Comparison of ENCODE assay signal across 8 cellular contexts in the genomic region with DNA sequence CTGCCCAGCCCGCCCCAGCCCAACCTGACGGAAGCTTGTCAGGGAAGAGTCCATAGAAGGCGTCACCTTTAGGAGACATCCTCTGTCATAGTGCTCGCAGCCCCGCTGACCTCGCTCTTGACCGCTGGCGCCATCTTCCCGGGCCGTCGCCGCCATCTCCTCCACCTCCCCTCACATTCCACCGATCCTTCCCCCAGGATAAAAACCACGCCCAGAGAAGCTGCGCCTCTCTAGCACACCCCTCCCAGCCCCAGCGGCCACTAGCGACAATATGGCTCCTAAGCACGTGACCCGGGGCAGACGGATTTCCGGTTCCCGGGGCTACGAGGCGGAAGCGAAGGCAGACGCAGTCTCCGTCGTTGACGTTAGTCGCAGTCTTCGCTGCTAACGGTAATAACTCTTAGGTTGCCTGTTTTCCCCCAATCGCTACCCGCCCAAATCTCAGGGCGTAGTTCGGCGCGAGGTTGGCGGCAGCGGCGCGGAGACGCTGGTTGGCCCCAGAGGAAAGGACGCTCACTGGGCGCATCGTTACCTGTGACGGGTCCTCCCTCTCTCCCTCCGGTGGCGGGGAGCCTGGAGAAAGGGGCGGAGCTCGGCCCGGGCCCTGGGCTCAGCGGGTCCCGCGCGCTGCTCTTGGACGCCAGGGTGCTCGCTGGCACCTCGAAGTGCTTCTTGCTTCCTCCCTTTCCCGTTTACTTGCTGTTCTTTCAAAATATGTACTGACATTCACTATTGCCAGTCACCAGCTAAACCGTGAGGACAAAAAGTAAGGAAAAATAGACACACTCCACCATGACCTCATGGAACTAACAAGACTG. TPM values are rescaled to one million over a fixed set of nuclear protein-coding genes. Genes with fewer than 3 reads are reported as not detected.
DNase-seq lines count a peak whose midpoint lies in the region; ATAC-seq and TF ChIP-seq lines count a peak whose summit lies in the region.

A gene (minus strand): TSS at position 273 of the 818 bp plus-strand sequence. CDS start 117 bp downstream, at position 156.
A gene with protein sequence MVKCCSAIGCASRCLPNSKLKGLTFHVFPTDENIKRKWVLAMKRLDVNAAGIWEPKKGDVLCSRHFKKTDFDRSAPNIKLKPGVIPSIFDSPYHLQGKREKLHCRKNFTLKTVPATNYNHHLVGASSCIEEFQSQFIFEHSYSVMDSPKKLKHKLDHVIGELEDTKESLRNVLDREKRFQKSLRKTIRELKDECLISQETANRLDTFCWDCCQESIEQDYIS (plus strand): TSS at position 343 of the 818 bp plus-strand sequence. CDS start 980 bp downstream, outside the sequence.

- H3K4me3 Mint-ChIP-seq in activated naive CD4-positive, alpha-beta T cell treated with anti-CD3 and anti-CD28 coated beads, Interleukin-2, amount 50 U/mL, for 24 hours, result no peak within 1 kb of the TSS
- H3K4me3 Mint-ChIP-seq in osteocyte (ENCODE audit: unreplicated experiment), result no peak within 1 kb of the TSS

- no peaks in the 10 kb centered on the region for H3K9me3 ChIP-seq in thymus (ENCODE audit: control insufficient read depth)

- peak; percentile 97 for DNase-seq in NCI-H1092 (lab: John Stamatoyannopoulos, UW)
- DNase-seq in glomerular visceral epithelial cell (ENCODE audit: extremely low spot score), result peak; percentile 98
- peak; percentile 97 for DNase-seq in osteocyte (ENCODE audit: extremely low spot score, unreplicated experiment)

- ATAC-seq in HG02588 (IDR thresholded peaks at IDR 0.05; ENCODE audit: unreplicated experiment) (peak; percentile 95), SK-N-SH treated with all-trans-retinoic acid at 6 μM for 48 hours (peak; percentile 97)

- H3K36me3 Mint-ChIP-seq in activated naive CD4-positive, alpha-beta T cell treated with anti-CD3 and anti-CD28 coated beads, Interleukin-2, amount 50 U/mL, for 24 hours, result peaks cover 21% of the 10 kb centered on the region
- H3K36me3 Mint-ChIP-seq in osteocyte (ENCODE audit: unreplicated experiment), result peaks cover 17% of the 10 kb centered on the region

- peak within 1 kb of the TSS; percentile 98 for H3K27ac Mint-ChIP-seq in activated naive CD4-positive, alpha-beta T cell treated with anti-CD3 and anti-CD28 coated beads, Interleukin-2, amount 50 U/mL, for 24 hours
- peak within 1 kb of the TSS; percentile 93 for H3K27ac Mint-ChIP-seq in osteocyte (ENCODE audit: unreplicated experiment)

- TF ChIP-seq CTCF in osteocyte (IDR thresholded peaks at IDR 0.05), result no peak

- no peaks in the 10 kb centered on the region for H3K9me3 Mint-ChIP-seq in activated naive CD4-positive, alpha-beta T cell treated with anti-CD3 and anti-CD28 coated beads, Interleukin-2, amount 50 U/mL, for 24 hours
- no peaks in the 10 kb centered on the region for H3K9me3 Mint-ChIP-seq in osteocyte (ENCODE audit: unreplicated experiment)

- no peaks in the 10 kb centered on the region for H3K27me3 ChIP-seq in thymus (ENCODE audit: control insufficient read depth, insufficient read depth)

- no peaks in the 10 kb centered on the region for H3K27me3 Mint-ChIP-seq in activated naive CD4-positive, alpha-beta T cell treated with anti-CD3 and anti-CD28 coated beads, Interleukin-2, amount 50 U/mL, for 24 hours
- H3K27me3 Mint-ChIP-seq in osteocyte (ENCODE audit: unreplicated experiment), result no peaks in the 10 kb centered on the region

- peaks cover 36% of the 10 kb centered on the region for H3K4me1 Mint-ChIP-seq in activated naive CD4-positive, alpha-beta T cell treated with anti-CD3 and anti-CD28 coated beads, Interleukin-2, amount 50 U/mL, for 24 hours
- peaks cover 18% of the 10 kb centered on the region for H3K4me1 Mint-ChIP-seq in osteocyte (ENCODE audit: unreplicated experiment)

- under 1% methylated on average over 61 of the region's 61 CpGs for WGBS in thymus

- H3K4me1 ChIP-seq in thymus (ENCODE audit: control insufficient read depth, insufficient read depth, low read length), result peaks cover 17% of the 10 kb centered on the region

- H3K4me3 ChIP-seq in GM08714 (ENCODE audit: low read length), result peak within 1 kb of the TSS; percentile 97
- peak within 1 kb of the TSS; percentile 60 for H3K4me3 ChIP-seq in thymus (ENCODE audit: low read length)

- peak within 1 kb of the TSS; percentile 97 for H3K27ac ChIP-seq in thymus (ENCODE audit: low read depth)

- no peaks in the 10 kb centered on the region for H3K36me3 ChIP-seq in thymus (ENCODE audit: control insufficient read depth, insufficient read depth)

TF ChIP-seq in SK-N-SH treated with all-trans-retinoic acid at 6 μM for 48 hours, 23 proteins besides CTCF, POLR2A, EP300 and RAD21:
- TF ChIP-seq TOX (CRISPR knock-in tag; IDR thresholded peaks at IDR 0.05; ENCODE audit: borderline replicate concordance) (no peak), ISL1 (CRISPR knock-in tag; IDR thresholded peaks at IDR 0.05) (no peak)
- TF ChIP-seq, protein P1, sequence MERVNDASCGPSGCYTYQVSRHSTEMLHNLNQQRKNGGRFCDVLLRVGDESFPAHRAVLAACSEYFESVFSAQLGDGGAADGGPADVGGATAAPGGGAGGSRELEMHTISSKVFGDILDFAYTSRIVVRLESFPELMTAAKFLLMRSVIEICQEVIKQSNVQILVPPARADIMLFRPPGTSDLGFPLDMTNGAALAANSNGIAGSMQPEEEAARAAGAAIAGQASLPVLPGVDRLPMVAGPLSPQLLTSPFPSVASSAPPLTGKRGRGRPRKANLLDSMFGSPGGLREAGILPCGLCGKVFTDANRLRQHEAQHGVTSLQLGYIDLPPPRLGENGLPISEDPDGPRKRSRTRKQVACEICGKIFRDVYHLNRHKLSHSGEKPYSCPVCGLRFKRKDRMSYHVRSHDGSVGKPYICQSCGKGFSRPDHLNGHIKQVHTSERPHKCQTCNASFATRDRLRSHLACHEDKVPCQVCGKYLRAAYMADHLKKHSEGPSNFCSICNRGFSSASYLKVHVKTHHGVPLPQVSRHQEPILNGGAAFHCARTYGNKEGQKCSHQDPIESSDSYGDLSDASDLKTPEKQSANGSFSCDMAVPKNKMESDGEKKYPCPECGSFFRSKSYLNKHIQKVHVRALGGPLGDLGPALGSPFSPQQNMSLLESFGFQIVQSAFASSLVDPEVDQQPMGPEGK (CRISPR knock-in tag; IDR thresholded peaks at IDR 0.05; ENCODE audit: borderline replicate concordance), result peak; percentile 54; the same call in 1 of the 2 replicates
- TF ChIP-seq, protein P2, sequence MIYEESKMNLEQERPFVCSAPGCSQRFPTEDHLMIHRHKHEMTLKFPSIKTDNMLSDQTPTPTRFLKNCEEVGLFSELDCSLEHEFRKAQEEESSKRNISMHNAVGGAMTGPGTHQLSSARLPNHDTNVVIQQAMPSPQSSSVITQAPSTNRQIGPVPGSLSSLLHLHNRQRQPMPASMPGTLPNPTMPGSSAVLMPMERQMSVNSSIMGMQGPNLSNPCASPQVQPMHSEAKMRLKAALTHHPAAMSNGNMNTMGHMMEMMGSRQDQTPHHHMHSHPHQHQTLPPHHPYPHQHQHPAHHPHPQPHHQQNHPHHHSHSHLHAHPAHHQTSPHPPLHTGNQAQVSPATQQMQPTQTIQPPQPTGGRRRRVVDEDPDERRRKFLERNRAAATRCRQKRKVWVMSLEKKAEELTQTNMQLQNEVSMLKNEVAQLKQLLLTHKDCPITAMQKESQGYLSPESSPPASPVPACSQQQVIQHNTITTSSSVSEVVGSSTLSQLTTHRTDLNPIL (CRISPR knock-in tag; IDR thresholded peaks at IDR 0.05; ENCODE audit: low read depth), result no peak

RNA-seq across cellular contexts. Expression of the first gene that starts in this region (rescaled TPM):
- 17.8 and 20.7 TPM in 2 replicates for total RNA-seq in osteocyte
- polyA plus RNA-seq in thymus, result 19.7 TPM

RNA-seq across cellular contexts. Expression of the second gene that starts in this region (rescaled TPM):
- total RNA-seq in osteocyte, result 13.0 and 15.9 TPM in 2 replicates
- polyA plus RNA-seq in thymus, result 7.8 TPM

Comparison
In these comparisons a context has a peak if more than half of its experiments do, and no peak if none do; other contexts are left out.
1. Peak in every context shown above with its lines: DNase-seq, ATAC-seq, H3K4me3 ChIP-seq and H3K27ac ChIP-seq.